In the genomic region with DNA sequence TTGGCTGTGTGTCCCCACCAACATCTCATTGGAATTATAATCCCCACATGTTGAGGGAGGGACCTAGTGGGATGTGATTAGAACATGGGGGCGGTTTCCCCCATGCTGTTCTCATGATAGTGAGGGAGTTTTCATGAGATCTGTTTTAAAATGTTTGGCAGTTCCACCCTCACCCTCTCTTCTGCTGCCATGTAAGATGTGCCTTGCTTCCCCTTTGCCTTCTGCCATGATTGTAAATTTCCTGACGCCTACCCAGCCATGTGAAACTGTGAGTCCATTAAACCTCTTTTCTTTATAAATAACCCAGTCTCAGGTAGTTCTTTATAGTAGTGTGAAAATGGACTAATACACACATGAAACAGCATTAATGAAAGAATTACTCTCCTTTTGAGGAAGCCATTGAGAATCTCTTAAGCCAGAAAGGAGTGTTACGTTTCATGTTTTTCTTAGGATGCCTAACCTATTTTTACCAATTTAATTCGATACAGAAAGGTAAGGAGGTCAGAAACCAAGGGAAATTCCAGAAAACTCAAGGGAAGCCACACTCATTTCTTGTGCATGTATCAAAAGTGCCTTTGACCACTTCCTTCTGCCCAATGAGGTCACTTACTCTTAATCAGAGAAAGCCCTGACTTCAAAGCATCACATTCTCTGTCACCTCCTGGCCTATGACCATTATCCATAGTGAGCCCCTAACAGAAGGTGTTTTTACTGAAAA, we compare ENCODE assay signal across 1 cellular context.
TF ChIP-seq lines count a peak whose summit lies in the region.

No MANE protein-coding gene starts in this region.

TF ChIP-seq in WTC11, 78 proteins besides CTCF, POLR2A, EP300 and RAD21 (continued from another document):
- no peak for TF ChIP-seq ZSCAN18 (CRISPR knock-in tag; IDR thresholded peaks at IDR 0.05)
- TF ChIP-seq ESRRA (CRISPR knock-in tag; IDR thresholded peaks at IDR 0.05; ENCODE audit: borderline replicate concordance): no peak
- no peak for TF ChIP-seq TP53 (CRISPR knock-in tag; IDR thresholded peaks at IDR 0.05)
- no peak for TF ChIP-seq IRF1 (CRISPR knock-in tag; IDR thresholded peaks at IDR 0.05)
